ENCODE assay signal across 20 cellular contexts in genomic region chr2:1869987-1870386, GRCh38.
A peak's percentile ranks its signal among the peaks of the same experiment; 100 is the strongest.
DNase-seq lines count a peak whose midpoint lies in the region; ATAC-seq and TF ChIP-seq lines count a peak whose summit lies in the region.
"Had no signal": no experiment of that assay in that cellular context is flagged by ENCODE, and none has a peak within 500 bp of the region (broad histone marks: within the 10 kb centered on the region; RNA-seq: fewer than 3 reads in every experiment).

No MANE protein-coding gene starts in this region.

- BruUV-seq in mammary epithelial cell (replicated peaks; lab: Mats Ljungman, UMichigan): no TSS peak

- no peaks in the 10 kb centered on the region for H4K20me1 ChIP-seq in mammary epithelial cell (ENCODE audit: insufficient read depth, low read length)

- H3K36me3 ChIP-seq in mammary epithelial cell (ENCODE audit: insufficient read depth, low read length): no peaks in the 10 kb centered on the region
- H3K36me3 ChIP-seq in right lobe of liver: no peaks in the 10 kb centered on the region
- H3K36me3 ChIP-seq: brain microvascular endothelial cell had no signal

- WGBS in mammary epithelial cell (ENCODE audit: low coverage, missing lambda C conversion rate): 56% methylated on average over 5 of the region's 5 CpGs
- 42% methylated on average over 5 of the region's 5 CpGs for WGBS in right lobe of liver (ENCODE audit: insufficient coverage, low coverage, low lambda C conversion rate, missing lambda C conversion rate)

- TF ChIP-seq POLR2A in right lobe of liver (IDR thresholded peaks at IDR 0.05): no peak

- intact Hi-C loops in mammary epithelial cell (cut with micrococcal nuclease): no loop called here
- intact Hi-C loops in right lobe of liver (cut with DNase I): no loop called here

- no peaks in the 10 kb centered on the region for H3K9me3 ChIP-seq in mammary epithelial cell (replicated peaks; ENCODE audit: insufficient read depth, low read length)
- H3K9me3 ChIP-seq in right lobe of liver: no peaks in the 10 kb centered on the region
- H3K9me3 ChIP-seq: mucosa of descending colon had no signal

- CTCF ChIA-PET in mammary epithelial cell (lab: Charles Lee; ENCODE audit: low non-redundant PET): no interaction called here

- no peaks in the 10 kb centered on the region for H3K27me3 ChIP-seq in mammary epithelial cell (ENCODE audit: insufficient read depth, low read length)
- H3K27me3 ChIP-seq in right lobe of liver: no peaks in the 10 kb centered on the region

- no peak for ATAC-seq in stimulated activated naive CD8-positive, alpha-beta T cell treated with anti-CD3 and anti-CD28 coated beads, Interleukin-15, Interleukin-2, amounts not matched to agents 100 U/mL and 50 U/mL, for 24 hours
- no peak for ATAC-seq in right lobe of liver
- ATAC-seq: activated CD8-positive, alpha-beta T cell treated with anti-CD3 and anti-CD28 coated beads, Interleukin-2, amount 10 ng/mL, durations not matched to agents 7 days and 5 days; mucosa of descending colon had no signal

- H3K4me3 ChIP-seq in mammary epithelial cell (replicated peaks in 1 of 3; ENCODE audit: insufficient read depth in 1 of 3, low read depth in 2 of 3, low read length in 3 of 3): no peak overlapping the region
- no peak overlapping the region for H3K4me3 ChIP-seq in right lobe of liver
- H3K4me3 ChIP-seq: mucosa of descending colon had no signal

- no peaks in the 10 kb centered on the region for H3K4me1 ChIP-seq in mammary epithelial cell (ENCODE audit: insufficient read depth, low read length)
- no peaks in the 10 kb centered on the region for H3K4me1 ChIP-seq in right lobe of liver

- no peak overlapping the region for H2AFZ ChIP-seq in mammary epithelial cell (ENCODE audit: low read depth, low read length)

- TF ChIP-seq CTCF in mammary epithelial cell (conservative IDR thresholded peaks at IDR 0.05 in 1 of 2, IDR thresholded peaks at IDR 0.05 in 1 of 2; ENCODE audit: extremely low read depth in 1 of 2, insufficient read depth in 1 of 2, low read depth in 1 of 2, low read length in 2 of 2): no peak
- no peak for TF ChIP-seq CTCF in right lobe of liver (IDR thresholded peaks at IDR 0.05)

- DNase-seq in Caki2 (ENCODE audit: low read depth) (peak; percentile 90), NCI-H345 (lab: John Stamatoyannopoulos, UW) (peak; percentile 45), mammary epithelial cell (peak; percentile 8), kidney glomerular epithelial cell (lab: John Stamatoyannopoulos, UW) (peak; percentile 92), right lobe of liver (no peak), epidermal melanocyte (ENCODE audit: insufficient read length, low spot score) (no peak), HuH-7 (ENCODE audit: low spot score) (no peak)
- DNase-seq in stimulated activated naive CD8-positive, alpha-beta T cell treated with anti-CD3 and anti-CD28 coated beads, Interleukin-15, Interleukin-2, amounts not matched to agents 100 U/mL and 50 U/mL, for 24 hours: no peak
- DNase-seq: activated CD4-positive, CD25-positive, alpha-beta regulatory T cell; activated CD8-positive, alpha-beta T cell treated with anti-CD3 and anti-CD28 coated beads, Interleukin-2, amount 10 ng/mL, durations not matched to agents 7 days and 5 days; activated T-cell treated with anti-CD3 and anti-CD28 coated beads, Interleukin-2, amount 50 U/mL, for 48 hours; brain microvascular endothelial cell; DMS153; KG1; mucosa of descending colon; NCI-H1048; NCI-H2171; NCI-H774; retina; T-helper 9 cell had no signal

- H3K4me2 ChIP-seq in mammary epithelial cell (ENCODE audit: insufficient read depth, low read depth, low read length): no peak overlapping the region

- H3K27ac ChIP-seq in mammary epithelial cell (ENCODE audit: insufficient read depth, low read depth, low read length) (no peak overlapping the region), right lobe of liver (no peak overlapping the region)
- H3K27ac ChIP-seq: brain microvascular endothelial cell had no signal

- H3K9ac ChIP-seq in mammary epithelial cell (ENCODE audit: insufficient read depth, low read length): no peak overlapping the region

- in situ Hi-C loops in Caki2 (cut with HindIII; ENCODE audit: low pct_unique_long_range_greater_than_20kb, low sequenced_read_pairs) (no loop called here), mammary epithelial cell (cut with MboI; ENCODE audit: low sequenced_read_pairs in 2 of 2) (no loop called here)

- H3K79me2 ChIP-seq in mammary epithelial cell (ENCODE audit: insufficient read depth, low read length): no peaks in the 10 kb centered on the region

- dilution Hi-C loops in mammary epithelial cell (cut with HindIII; ENCODE audit: low sequenced_read_pairs): no loop called here

Comparison
In these comparisons a context has a peak if more than half of its experiments do, and no peak if none do; other contexts are left out.
1. DNase-seq: peak in Caki2 (single experiment), NCI-H345 (single experiment), mammary epithelial cell (single experiment) and kidney glomerular epithelial cell (single experiment); none in stimulated activated naive CD8-positive, alpha-beta T cell treated with anti-CD3 and anti-CD28 coated beads, Interleukin-15, Interleukin-2, amounts not matched to agents 100 U/mL and 50 U/mL, for 24 hours (single experiment), right lobe of liver (0 of 3), epidermal melanocyte (single experiment) and HuH-7 (single experiment).